8 cellular contexts compared by ENCODE assay signal in genomic region chr5:14664270-14665109, GRCh38. TPM values are rescaled to one million over a fixed set of nuclear protein-coding genes. Genes with fewer than 3 reads are reported as not detected.
DNase-seq lines count a peak whose midpoint lies in the region; ATAC-seq and TF ChIP-seq lines count a peak whose summit lies in the region.

TSS of gene OTULIN (plus strand) at chr5:14664718. CDS start at chr5:14664826, 108 bp downstream.

- no peaks in the 10 kb centered on the region for H3K9me3 Mint-ChIP-seq in CD14-positive monocyte
- peaks cover 7% of the 10 kb centered on the region for H3K9me3 Mint-ChIP-seq in activated CD8-positive, alpha-beta T cell treated with anti-CD3 and anti-CD28 coated beads for 36 hours

- H3K9me3 ChIP-seq in ectodermal cell (ENCODE audit: control insufficient read depth, low read length): no peaks in the 10 kb centered on the region
- no peaks in the 10 kb centered on the region for H3K9me3 ChIP-seq in lung (ENCODE audit: control insufficient read depth in 2 of 2, insufficient read depth in 1 of 2, low read length in 1 of 2)

- H3K36me3 Mint-ChIP-seq in CD14-positive monocyte: peaks cover 10 to 21% of the 10 kb centered on the region in 2 donors
- H3K36me3 Mint-ChIP-seq in activated CD8-positive, alpha-beta T cell treated with anti-CD3 and anti-CD28 coated beads for 36 hours (ENCODE audit: low read depth): peaks cover 37% of the 10 kb centered on the region

- H3K27me3 ChIP-seq in ectodermal cell (ENCODE audit: control insufficient read depth, insufficient read depth, low read length, poor library complexity, severe bottlenecking) (peaks cover 10% of the 10 kb centered on the region), lung (ENCODE audit: control insufficient read depth, insufficient read depth) (no peaks in the 10 kb centered on the region)

- DNase-seq in CD14-positive monocyte (ENCODE audit: low spot score) (peak; percentile 92), NCI-H748 treated with DMSO at 0.1 percent for 48 hours (lab: John Stamatoyannopoulos, UW) (peak; percentile 95), lung (ENCODE audit: low spot score) (peak; percentile 91)
- DNase-seq in activated CD8-positive, alpha-beta T cell treated with anti-CD3 and anti-CD28 coated beads for 36 hours: peak; percentile 92
- peak; percentile 65 to 77 (median 74) for DNase-seq in stimulated activated CD4-positive, alpha-beta T cell treated with anti-CD3 and anti-CD28 coated beads, TNF-alpha, amount 100 ng/mL, for 4 hours (ENCODE audit: low read depth in 3 of 3)

- H3K27me3 Mint-ChIP-seq in CD14-positive monocyte (ENCODE audit: low read depth in 3 of 3): peaks cover 0 to 2% (median 0%) of the 10 kb centered on the region in 3 donors
- no peaks in the 10 kb centered on the region for H3K27me3 Mint-ChIP-seq in activated CD8-positive, alpha-beta T cell treated with anti-CD3 and anti-CD28 coated beads for 36 hours

- CTCF ChIA-PET in activated CD8-positive, alpha-beta T cell treated with anti-CD3 and anti-CD28 coated beads for 36 hours (lab: Charles Lee): interaction anchor here (1.0 to 2.3 kb wide), 3 partner anchors 10 to 20 kb away, joined by 3 to 9 read pairs (median 4); no protein-coding TSS in a partner anchor

- TF ChIP-seq CTCF in CD14-positive monocyte (IDR thresholded peaks at IDR 0.05) (no peak), lung (IDR thresholded peaks at IDR 0.05; ENCODE audit: control extremely low read depth, extremely low read depth) (no peak)
- TF ChIP-seq CTCF in activated CD8-positive, alpha-beta T cell treated with anti-CD3 and anti-CD28 coated beads for 36 hours (IDR thresholded peaks at IDR 0.05): no peak

- intact Hi-C loops in CD14-positive monocyte (cut with micrococcal nuclease): loop anchor here (5.0 to 10.0 kb wide), 2 partner anchors 80 to 82 kb away; partner anchors contain the start of gene OTULINL (in 2 of the 2)
- intact Hi-C loops in activated CD8-positive, alpha-beta T cell treated with anti-CD3 and anti-CD28 coated beads for 36 hours (cut with micrococcal nuclease): loop anchor here (5.0 kb wide), 4 partner anchors 43 to 247 kb away; partner anchors contain the start of gene ANKH

- H3K27ac ChIP-seq in ectodermal cell (ENCODE audit: insufficient read depth, low read depth, low read length, poor library complexity, severe bottlenecking): no peak within 1 kb of the TSS
- H3K27ac ChIP-seq in lung (ENCODE audit: low read depth in 1 of 2, low read length in 1 of 2): peak within 1 kb of the TSS; percentile 97 to 99

- H3K4me1 ChIP-seq in ectodermal cell (ENCODE audit: control insufficient read depth, insufficient read depth, low read length): no peaks in the 10 kb centered on the region
- peaks cover 7 to 12% of the 10 kb centered on the region in 2 donors for H3K4me1 ChIP-seq in lung (ENCODE audit: control insufficient read depth in 2 of 2, insufficient read depth in 2 of 2, low read length in 2 of 2)

- H3K4me1 Mint-ChIP-seq in CD14-positive monocyte: peaks cover 49% of the 10 kb centered on the region
- H3K4me1 Mint-ChIP-seq in activated CD8-positive, alpha-beta T cell treated with anti-CD3 and anti-CD28 coated beads for 36 hours (ENCODE audit: low read depth): peaks cover 61% of the 10 kb centered on the region

- peak within 1 kb of the TSS; percentile 74 for H3K4me3 ChIP-seq in ectodermal cell (ENCODE audit: insufficient read depth, low read depth, low read length)
- H3K4me3 ChIP-seq in lung: peak within 1 kb of the TSS; percentile 89

- H3K4me3 Mint-ChIP-seq in CD14-positive monocyte: peak within 1 kb of the TSS; percentile 91 to 96
- H3K4me3 Mint-ChIP-seq in activated CD8-positive, alpha-beta T cell treated with anti-CD3 and anti-CD28 coated beads for 36 hours: peak within 1 kb of the TSS; percentile 96

- no peaks in the 10 kb centered on the region for H3K36me3 ChIP-seq in ectodermal cell (ENCODE audit: control insufficient read depth, insufficient read depth, low read length)
- no peaks in the 10 kb centered on the region for H3K36me3 ChIP-seq in lung (ENCODE audit: control insufficient read depth in 2 of 2, insufficient read depth in 2 of 2, low read length in 2 of 2)

- WGBS in ectodermal cell, 2 experiments: 0 to 1% methylated on average over 116 of the region's 116 CpGs
- 0% methylated on average over 101 to 116 of the region's 116 CpGs for WGBS in lung, 2 donors

- ATAC-seq in GM19372 (IDR thresholded peaks at IDR 0.05; ENCODE audit: low read depth, unreplicated experiment) (peak; percentile 63), HG03521 (IDR thresholded peaks at IDR 0.05; ENCODE audit: unreplicated experiment) (peak; percentile 71), lung (ENCODE audit: insufficient read depth, low FRiP score) (peak; percentile 92)
- peak; percentile 76 for ATAC-seq in activated CD8-positive, alpha-beta T cell treated with anti-CD3 and anti-CD28 coated beads for 36 hours

- POLR2A ChIA-PET in activated CD8-positive, alpha-beta T cell treated with anti-CD3 and anti-CD28 coated beads for 36 hours (lab: Charles Lee): interaction anchor here (0.7 to 1.6 kb wide), 5 partner anchors 10 to 1800 kb away, joined by 3 to 6 read pairs (median 3); no protein-coding TSS in a partner anchor

- H3K27ac Mint-ChIP-seq in CD14-positive monocyte: peak within 1 kb of the TSS; percentile 92 to 97 (median 96)
- H3K27ac Mint-ChIP-seq in activated CD8-positive, alpha-beta T cell treated with anti-CD3 and anti-CD28 coated beads for 36 hours: peak within 1 kb of the TSS; percentile 94

RNA-seq across cellular contexts. Expression of gene OTULIN, which starts in this region (rescaled TPM):
- polyA plus RNA-seq in CD14-positive monocyte (10 to 100 TPM; 13.7 to 14.2 TPM), lung (10 to 100 TPM in 1 of 2 donors, 1 to 10 TPM in 1; 7.5 to 11.1 TPM)
- 10 to 100 TPM; 59.6 to 60.5 TPM for total RNA-seq in activated CD8-positive, alpha-beta T cell treated with anti-CD3 and anti-CD28 coated beads for 36 hours
- 29.3 TPM for polyA plus RNA-seq in ectodermal cell (2013, experiment 1 of 4)
- polyA plus RNA-seq in ectodermal cell (2013, experiment 2 of 4): 31.6 TPM
- polyA plus RNA-seq in ectodermal cell (2013, experiment 3 of 4): 16.4 TPM
- 19.5 TPM for polyA plus RNA-seq in ectodermal cell (2013, experiment 4 of 4)
- 10 to 100 TPM; 32.7 to 35.6 TPM for total RNA-seq in lung
